1 cellular context compared by ENCODE assay signal in genomic region chr12:89946518-89946917, GRCh38.
TF ChIP-seq lines count a peak whose summit lies in the region.

No MANE protein-coding gene starts in this region.

TF ChIP-seq in WTC11, 78 proteins besides CTCF, POLR2A, EP300 and RAD21 (continued from another document):
- TF ChIP-seq PRDM15 (CRISPR knock-in tag; IDR thresholded peaks at IDR 0.05) (no peak), EMX1 (CRISPR knock-in tag; IDR thresholded peaks at IDR 0.05) (no peak), MXD4 (CRISPR knock-in tag; IDR thresholded peaks at IDR 0.05; ENCODE audit: borderline replicate concordance) (no peak), FOXK1 (CRISPR knock-in tag; IDR thresholded peaks at IDR 0.05) (no peak), KAT7 (CRISPR knock-in tag; IDR thresholded peaks at IDR 0.05; ENCODE audit: borderline replicate concordance) (no peak), ZNF671 (CRISPR knock-in tag; IDR thresholded peaks at IDR 0.05) (no peak), E2F4 (CRISPR knock-in tag; IDR thresholded peaks at IDR 0.05; ENCODE audit: borderline replicate concordance, low read depth) (no peak), CDX4 (CRISPR knock-in tag; IDR thresholded peaks at IDR 0.05; ENCODE audit: borderline replicate concordance) (no peak)
- TF ChIP-seq, protein P1, sequence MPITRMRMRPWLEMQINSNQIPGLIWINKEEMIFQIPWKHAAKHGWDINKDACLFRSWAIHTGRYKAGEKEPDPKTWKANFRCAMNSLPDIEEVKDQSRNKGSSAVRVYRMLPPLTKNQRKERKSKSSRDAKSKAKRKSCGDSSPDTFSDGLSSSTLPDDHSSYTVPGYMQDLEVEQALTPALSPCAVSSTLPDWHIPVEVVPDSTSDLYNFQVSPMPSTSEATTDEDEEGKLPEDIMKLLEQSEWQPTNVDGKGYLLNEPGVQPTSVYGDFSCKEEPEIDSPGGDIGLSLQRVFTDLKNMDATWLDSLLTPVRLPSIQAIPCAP (CRISPR knock-in tag; IDR thresholded peaks at IDR 0.05): no peak
